In the genomic region with DNA sequence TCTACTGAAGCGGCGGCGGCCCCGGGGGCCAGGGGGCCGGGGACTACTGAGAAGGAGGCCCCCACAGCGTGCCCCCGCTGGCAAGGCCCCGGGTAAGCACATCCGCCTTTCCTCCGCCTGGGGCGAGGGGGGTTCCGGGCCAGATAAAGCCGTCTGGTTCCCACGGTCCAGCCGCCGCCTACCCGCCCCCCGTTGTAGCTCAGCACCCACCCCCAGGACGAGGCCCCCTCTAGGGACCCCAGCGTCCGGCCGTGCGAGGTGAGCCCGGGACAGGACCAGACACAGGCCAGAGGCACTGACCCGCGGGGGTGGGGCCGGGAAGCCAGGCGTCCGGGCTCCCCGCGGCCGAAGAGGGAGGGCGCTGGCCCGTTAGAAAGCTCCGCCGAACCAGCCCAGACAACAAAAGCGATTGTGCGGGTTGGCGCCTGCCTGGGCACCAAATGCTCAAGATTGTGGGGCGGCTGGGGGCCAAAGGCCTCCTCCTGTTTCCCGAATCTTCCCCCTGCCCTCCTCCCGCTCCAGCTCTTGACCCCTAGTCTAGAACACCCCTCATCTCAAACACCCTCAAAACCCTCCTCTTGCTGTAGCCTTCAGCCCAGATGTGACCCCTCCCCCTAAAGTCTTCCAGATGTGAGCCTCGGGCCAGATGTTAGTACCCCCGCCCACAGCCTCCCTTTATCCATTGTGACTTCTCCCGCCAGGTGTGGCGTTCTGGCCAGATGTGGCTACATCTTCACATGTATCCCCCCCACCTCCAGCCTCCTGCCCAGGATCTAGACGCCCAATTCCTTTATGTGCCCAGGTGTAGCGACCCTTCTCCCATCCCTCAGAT, we compare ENCODE assay signal across 1 cellular context.
TF ChIP-seq lines count a peak whose summit lies in the region.

No MANE protein-coding gene starts in this region.

TF ChIP-seq in K562, 482 proteins besides CTCF, POLR2A, EP300 and RAD21 (continues in another document):
- TF ChIP-seq, protein P1, sequence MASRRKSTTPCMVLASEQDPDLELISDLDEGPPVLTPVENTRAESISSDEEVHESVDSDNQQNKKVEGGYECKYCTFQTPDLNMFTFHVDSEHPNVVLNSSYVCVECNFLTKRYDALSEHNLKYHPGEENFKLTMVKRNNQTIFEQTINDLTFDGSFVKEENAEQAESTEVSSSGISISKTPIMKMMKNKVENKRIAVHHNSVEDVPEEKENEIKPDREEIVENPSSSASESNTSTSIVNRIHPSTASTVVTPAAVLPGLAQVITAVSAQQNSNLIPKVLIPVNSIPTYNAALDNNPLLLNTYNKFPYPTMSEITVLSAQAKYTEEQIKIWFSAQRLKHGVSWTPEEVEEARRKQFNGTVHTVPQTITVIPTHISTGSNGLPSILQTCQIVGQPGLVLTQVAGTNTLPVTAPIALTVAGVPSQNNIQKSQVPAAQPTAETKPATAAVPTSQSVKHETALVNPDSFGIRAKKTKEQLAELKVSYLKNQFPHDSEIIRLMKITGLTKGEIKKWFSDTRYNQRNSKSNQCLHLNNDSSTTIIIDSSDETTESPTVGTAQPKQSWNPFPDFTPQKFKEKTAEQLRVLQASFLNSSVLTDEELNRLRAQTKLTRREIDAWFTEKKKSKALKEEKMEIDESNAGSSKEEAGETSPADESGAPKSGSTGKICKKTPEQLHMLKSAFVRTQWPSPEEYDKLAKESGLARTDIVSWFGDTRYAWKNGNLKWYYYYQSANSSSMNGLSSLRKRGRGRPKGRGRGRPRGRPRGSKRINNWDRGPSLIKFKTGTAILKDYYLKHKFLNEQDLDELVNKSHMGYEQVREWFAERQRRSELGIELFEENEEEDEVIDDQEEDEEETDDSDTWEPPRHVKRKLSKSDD (conservative IDR thresholded peaks at IDR 0.05; ENCODE audit: low read length), result no peak
- TF ChIP-seq ZNF76 (CRISPR knock-in tag; IDR thresholded peaks at IDR 0.05; ENCODE audit: borderline replicate concordance) (no peak), ZSCAN32 (CRISPR knock-in tag; IDR thresholded peaks at IDR 0.05) (no peak), MAFK (IDR thresholded peaks at IDR 0.05; ENCODE audit: low read length) (no peak), CBFA2T2 (conservative IDR thresholded peaks at IDR 0.05) (peak; percentile 65), MCM3 (IDR thresholded peaks at IDR 0.05) (no peak), SMARCC2 (IDR thresholded peaks at IDR 0.05; ENCODE audit: low read depth) (no peak), POLR2B (IDR thresholded peaks at IDR 0.05; ENCODE audit: low read depth, partially characterized antibody) (no peak), FOXP1 (CRISPR knock-in tag; IDR thresholded peaks at IDR 0.05) (no peak), CBFA2T3 (IDR thresholded peaks at IDR 0.05) (peak; percentile 62), ZBTB7A (IDR thresholded peaks at IDR 0.05; ENCODE audit: borderline replicate concordance, control insufficient read depth, low read depth, low read length) (peak; percentile 10; the same call in 1 of the 2 replicates), ZEB2 (IDR thresholded peaks at IDR 0.05) (peak; percentile 32; the same call in 1 of the 2 replicates), BDP1 (IDR thresholded peaks at IDR 0.05; ENCODE audit: insufficient read depth, insufficient read length) (no peak), CREBBP (IDR thresholded peaks at IDR 0.05; ENCODE audit: low read depth, low read length) (no peak), PHB2 (IDR thresholded peaks at IDR 0.05; ENCODE audit: low read depth) (no peak), ZFP36 (IDR thresholded peaks at IDR 0.05; ENCODE audit: low read depth, low read length, partially characterized antibody) (no peak), BRF1 (IDR thresholded peaks at IDR 0.05; ENCODE audit: borderline replicate concordance, extremely low read depth, insufficient read length) (no peak)
- TF ChIP-seq, protein P2, sequence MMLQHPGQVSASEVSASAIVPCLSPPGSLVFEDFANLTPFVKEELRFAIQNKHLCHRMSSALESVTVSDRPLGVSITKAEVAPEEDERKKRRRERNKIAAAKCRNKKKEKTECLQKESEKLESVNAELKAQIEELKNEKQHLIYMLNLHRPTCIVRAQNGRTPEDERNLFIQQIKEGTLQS (IDR thresholded peaks at IDR 0.05), result no peak
- TF ChIP-seq, protein P2 (CRISPR knock-in tag; conservative IDR thresholded peaks at IDR 0.05), result no peak
- TF ChIP-seq, protein P3, sequence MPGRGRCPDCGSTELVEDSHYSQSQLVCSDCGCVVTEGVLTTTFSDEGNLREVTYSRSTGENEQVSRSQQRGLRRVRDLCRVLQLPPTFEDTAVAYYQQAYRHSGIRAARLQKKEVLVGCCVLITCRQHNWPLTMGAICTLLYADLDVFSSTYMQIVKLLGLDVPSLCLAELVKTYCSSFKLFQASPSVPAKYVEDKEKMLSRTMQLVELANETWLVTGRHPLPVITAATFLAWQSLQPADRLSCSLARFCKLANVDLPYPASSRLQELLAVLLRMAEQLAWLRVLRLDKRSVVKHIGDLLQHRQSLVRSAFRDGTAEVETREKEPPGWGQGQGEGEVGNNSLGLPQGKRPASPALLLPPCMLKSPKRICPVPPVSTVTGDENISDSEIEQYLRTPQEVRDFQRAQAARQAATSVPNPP (IDR thresholded peaks at IDR 0.05; ENCODE audit: borderline replicate concordance, insufficient read depth, insufficient read length), result no peak
- TF ChIP-seq, protein P4, sequence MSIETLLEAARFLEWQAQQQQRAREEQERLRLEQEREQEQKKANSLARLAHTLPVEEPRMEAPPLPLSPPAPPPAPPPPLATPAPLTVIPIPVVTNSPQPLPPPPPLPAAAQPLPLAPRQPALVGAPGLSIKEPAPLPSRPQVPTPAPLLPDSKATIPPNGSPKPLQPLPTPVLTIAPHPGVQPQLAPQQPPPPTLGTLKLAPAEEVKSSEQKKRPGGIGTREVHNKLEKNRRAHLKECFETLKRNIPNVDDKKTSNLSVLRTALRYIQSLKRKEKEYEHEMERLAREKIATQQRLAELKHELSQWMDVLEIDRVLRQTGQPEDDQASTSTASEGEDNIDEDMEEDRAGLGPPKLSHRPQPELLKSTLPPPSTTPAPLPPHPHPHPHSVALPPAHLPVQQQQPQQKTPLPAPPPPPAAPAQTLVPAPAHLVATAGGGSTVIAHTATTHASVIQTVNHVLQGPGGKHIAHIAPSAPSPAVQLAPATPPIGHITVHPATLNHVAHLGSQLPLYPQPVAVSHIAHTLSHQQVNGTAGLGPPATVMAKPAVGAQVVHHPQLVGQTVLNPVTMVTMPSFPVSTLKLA (conservative IDR thresholded peaks at IDR 0.05), result 0 out of 4 replicates have a peak, but pooled peaks of 1 of the 2 experiments have one; percentile 2
- TF ChIP-seq, protein P5, sequence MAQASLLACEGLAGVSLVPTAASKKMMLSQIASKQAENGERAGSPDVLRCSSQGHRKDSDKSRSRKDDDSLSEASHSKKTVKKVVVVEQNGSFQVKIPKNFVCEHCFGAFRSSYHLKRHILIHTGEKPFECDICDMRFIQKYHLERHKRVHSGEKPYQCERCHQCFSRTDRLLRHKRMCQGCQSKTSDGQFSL (CRISPR knock-in tag; IDR thresholded peaks at IDR 0.05), result peak; percentile 79
- TF ChIP-seq, protein P5 (tag; IDR thresholded peaks at IDR 0.05), result no peak
- TF ChIP-seq, protein P6, sequence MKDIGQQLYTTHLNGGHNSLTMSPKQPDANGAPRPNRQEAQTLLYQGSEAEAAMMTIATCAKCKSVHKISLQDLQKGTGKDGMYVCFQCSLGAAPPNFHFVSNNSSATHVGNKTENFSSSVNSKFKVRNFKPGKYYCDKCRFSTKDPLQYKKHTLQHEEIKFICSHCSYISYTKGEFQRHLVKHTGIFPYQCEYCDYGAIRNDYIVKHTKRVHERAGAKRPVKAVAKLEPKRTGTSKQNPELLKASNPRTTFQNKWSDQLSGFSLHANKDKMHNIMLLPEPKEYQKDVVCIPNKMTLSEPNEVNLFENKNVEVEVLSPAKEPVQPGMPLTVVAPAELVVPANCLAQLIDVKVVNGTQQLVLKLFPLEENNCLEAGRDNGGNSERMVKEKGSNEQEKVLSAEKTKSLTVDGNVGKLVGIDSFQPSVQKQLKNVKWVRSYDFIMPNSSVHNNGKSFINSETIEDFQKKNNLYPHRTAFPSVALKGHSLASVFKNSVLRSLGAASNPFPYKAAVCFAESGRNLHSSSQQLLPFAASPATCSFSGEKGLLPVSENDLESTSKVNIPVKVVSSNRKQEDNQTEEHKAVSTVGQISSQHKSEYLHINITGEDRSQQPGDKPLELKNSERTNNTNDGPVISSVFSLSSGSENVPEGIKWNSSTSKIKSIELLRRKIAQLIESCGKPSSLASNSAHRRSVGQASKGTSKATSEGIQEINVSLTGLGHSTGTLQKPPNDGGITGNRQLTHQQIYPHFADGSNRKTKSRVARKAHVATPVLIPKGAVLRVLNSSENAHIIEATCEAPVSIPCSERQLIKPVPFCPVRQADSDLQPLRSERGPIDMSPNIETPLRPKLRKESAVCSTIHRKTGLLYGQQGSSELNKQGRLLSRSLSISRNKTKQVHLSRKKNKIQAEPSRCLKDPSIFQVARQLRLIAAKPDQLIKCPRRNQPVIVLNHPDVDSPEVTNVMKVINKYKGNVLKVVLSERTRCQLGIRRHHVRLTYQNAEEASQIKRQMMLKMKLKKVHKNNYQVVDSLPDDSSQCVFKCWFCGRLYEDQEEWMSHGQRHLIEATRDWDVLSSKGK (CRISPR knock-in tag; IDR thresholded peaks at IDR 0.05), result no peak
- TF ChIP-seq, protein P7, sequence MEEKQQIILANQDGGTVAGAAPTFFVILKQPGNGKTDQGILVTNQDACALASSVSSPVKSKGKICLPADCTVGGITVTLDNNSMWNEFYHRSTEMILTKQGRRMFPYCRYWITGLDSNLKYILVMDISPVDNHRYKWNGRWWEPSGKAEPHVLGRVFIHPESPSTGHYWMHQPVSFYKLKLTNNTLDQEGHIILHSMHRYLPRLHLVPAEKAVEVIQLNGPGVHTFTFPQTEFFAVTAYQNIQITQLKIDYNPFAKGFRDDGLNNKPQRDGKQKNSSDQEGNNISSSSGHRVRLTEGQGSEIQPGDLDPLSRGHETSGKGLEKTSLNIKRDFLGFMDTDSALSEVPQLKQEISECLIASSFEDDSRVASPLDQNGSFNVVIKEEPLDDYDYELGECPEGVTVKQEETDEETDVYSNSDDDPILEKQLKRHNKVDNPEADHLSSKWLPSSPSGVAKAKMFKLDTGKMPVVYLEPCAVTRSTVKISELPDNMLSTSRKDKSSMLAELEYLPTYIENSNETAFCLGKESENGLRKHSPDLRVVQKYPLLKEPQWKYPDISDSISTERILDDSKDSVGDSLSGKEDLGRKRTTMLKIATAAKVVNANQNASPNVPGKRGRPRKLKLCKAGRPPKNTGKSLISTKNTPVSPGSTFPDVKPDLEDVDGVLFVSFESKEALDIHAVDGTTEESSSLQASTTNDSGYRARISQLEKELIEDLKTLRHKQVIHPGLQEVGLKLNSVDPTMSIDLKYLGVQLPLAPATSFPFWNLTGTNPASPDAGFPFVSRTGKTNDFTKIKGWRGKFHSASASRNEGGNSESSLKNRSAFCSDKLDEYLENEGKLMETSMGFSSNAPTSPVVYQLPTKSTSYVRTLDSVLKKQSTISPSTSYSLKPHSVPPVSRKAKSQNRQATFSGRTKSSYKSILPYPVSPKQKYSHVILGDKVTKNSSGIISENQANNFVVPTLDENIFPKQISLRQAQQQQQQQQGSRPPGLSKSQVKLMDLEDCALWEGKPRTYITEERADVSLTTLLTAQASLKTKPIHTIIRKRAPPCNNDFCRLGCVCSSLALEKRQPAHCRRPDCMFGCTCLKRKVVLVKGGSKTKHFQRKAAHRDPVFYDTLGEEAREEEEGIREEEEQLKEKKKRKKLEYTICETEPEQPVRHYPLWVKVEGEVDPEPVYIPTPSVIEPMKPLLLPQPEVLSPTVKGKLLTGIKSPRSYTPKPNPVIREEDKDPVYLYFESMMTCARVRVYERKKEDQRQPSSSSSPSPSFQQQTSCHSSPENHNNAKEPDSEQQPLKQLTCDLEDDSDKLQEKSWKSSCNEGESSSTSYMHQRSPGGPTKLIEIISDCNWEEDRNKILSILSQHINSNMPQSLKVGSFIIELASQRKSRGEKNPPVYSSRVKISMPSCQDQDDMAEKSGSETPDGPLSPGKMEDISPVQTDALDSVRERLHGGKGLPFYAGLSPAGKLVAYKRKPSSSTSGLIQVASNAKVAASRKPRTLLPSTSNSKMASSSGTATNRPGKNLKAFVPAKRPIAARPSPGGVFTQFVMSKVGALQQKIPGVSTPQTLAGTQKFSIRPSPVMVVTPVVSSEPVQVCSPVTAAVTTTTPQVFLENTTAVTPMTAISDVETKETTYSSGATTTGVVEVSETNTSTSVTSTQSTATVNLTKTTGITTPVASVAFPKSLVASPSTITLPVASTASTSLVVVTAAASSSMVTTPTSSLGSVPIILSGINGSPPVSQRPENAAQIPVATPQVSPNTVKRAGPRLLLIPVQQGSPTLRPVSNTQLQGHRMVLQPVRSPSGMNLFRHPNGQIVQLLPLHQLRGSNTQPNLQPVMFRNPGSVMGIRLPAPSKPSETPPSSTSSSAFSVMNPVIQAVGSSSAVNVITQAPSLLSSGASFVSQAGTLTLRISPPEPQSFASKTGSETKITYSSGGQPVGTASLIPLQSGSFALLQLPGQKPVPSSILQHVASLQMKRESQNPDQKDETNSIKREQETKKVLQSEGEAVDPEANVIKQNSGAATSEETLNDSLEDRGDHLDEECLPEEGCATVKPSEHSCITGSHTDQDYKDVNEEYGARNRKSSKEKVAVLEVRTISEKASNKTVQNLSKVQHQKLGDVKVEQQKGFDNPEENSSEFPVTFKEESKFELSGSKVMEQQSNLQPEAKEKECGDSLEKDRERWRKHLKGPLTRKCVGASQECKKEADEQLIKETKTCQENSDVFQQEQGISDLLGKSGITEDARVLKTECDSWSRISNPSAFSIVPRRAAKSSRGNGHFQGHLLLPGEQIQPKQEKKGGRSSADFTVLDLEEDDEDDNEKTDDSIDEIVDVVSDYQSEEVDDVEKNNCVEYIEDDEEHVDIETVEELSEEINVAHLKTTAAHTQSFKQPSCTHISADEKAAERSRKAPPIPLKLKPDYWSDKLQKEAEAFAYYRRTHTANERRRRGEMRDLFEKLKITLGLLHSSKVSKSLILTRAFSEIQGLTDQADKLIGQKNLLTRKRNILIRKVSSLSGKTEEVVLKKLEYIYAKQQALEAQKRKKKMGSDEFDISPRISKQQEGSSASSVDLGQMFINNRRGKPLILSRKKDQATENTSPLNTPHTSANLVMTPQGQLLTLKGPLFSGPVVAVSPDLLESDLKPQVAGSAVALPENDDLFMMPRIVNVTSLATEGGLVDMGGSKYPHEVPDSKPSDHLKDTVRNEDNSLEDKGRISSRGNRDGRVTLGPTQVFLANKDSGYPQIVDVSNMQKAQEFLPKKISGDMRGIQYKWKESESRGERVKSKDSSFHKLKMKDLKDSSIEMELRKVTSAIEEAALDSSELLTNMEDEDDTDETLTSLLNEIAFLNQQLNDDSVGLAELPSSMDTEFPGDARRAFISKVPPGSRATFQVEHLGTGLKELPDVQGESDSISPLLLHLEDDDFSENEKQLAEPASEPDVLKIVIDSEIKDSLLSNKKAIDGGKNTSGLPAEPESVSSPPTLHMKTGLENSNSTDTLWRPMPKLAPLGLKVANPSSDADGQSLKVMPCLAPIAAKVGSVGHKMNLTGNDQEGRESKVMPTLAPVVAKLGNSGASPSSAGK (IDR thresholded peaks at IDR 0.05), result no peak
